In the genomic region with DNA sequence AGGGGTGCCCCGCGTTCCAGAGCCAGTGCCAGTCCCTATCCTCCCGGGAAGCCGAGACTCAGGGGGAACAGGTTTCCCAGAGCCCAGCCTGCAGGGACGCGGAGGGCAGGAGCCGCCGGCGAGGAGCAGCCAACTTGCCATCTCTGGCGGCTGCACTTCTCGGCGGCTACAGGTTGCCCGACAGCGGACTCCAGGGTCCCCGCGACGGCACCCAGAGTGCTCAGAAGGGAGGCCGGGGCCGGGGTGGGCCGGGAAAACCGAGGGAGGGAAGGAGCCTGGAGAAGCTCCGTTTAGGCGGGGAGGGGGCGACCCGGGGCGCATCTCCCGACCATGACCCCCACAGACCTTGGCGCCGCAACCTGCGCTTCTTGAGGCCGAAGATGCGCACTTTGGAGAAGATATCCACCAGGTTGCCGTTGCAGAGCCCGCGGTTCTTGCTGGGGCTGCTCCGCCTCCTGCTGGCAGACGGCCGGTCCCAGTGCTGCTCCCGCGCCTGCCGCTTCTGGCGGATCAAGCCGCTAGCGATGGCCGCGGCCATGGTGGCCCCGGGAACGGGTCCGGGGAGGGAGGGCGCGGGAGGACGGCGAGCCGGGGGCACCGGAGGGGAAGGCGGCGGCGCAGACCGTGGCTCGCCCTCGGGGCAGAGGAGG, we compare ENCODE assay signal across 8 cellular contexts.
DNase-seq lines count a peak whose midpoint lies in the region; ATAC-seq, FAIRE-seq and TF ChIP-seq lines count a peak whose summit lies in the region.

No MANE protein-coding gene starts in this region.

- peak in 1 of 2 experiments; percentile 25; a peak in 3 of 5 replicates for TF ChIP-seq RAD21 in A549 (conservative IDR thresholded peaks at IDR 0.05 in 1 of 2, IDR thresholded peaks at IDR 0.05 in 1 of 2)

- H2BK15ac ChIP-seq in H9 (ENCODE audit: low read depth, low read length), result no peak overlapping the region

- peaks cover 18% of the 10 kb centered on the region for H3K23me2 ChIP-seq in H9 (ENCODE audit: insufficient read length, low read depth, low read length, poor library complexity, severe bottlenecking)

- no peaks in the 10 kb centered on the region for H3K9me2 ChIP-seq in Karpas-422 (replicated peaks; ENCODE audit: insufficient read depth, low read length)

- H3K4ac ChIP-seq in H9 (ENCODE audit: low read depth, low read length), result no peak overlapping the region

- H3K79me1 ChIP-seq in H9 (ENCODE audit: insufficient read depth, low read depth, low read length, poor library complexity, severe bottlenecking), result no peaks in the 10 kb centered on the region

- H2BK120ac ChIP-seq in H9 (ENCODE audit: low read depth, low read length, poor library complexity, severe bottlenecking), result no peak overlapping the region

- no peak overlapping the region for H2AFZ ChIP-seq in H9 (ENCODE audit: low read length)
- H2AFZ ChIP-seq in Karpas-422 (ENCODE audit: low read length), result no peak overlapping the region

- peaks cover 23 to 28% of the 10 kb centered on the region in 2 experiments for H3K4me1 Mint-ChIP-seq in H9

- H4K8ac ChIP-seq in H9 (replicated peaks; ENCODE audit: insufficient read length, low read depth, low read length), result no peak overlapping the region

- H3T11ph ChIP-seq in H9 (ENCODE audit: low read length), result no peak overlapping the region

- H3K79me2 ChIP-seq in H9 (ENCODE audit: insufficient read depth, low read length) (no peaks in the 10 kb centered on the region), Karpas-422 (ENCODE audit: low read length) (no peaks in the 10 kb centered on the region)

- no peak overlapping the region for H2AK5ac ChIP-seq in H9 (ENCODE audit: insufficient read length, low read length)

- no peaks in the 10 kb centered on the region for H3K9me3 Mint-ChIP-seq in H9

- DNase-seq in A549 (ENCODE audit: low read depth in 1 of 2, low spot score in 1 of 2), result peak; percentile 15 to 37
- DNase-seq in H9, result peak; percentile 77
- DNase-seq in bronchial epithelial cell (ENCODE audit: low read depth), result no peak
- DNase-seq in kidney, result peak; percentile 73
- DNase-seq in RKO (ENCODE audit: low spot score), result no peak
- no peak for DNase-seq in GM19238 (ENCODE audit: insufficient read length, low spot score)
- DNase-seq in Karpas-422, result no peak

- no peaks in the 10 kb centered on the region for H3K9me3 ChIP-seq in A549
- no peaks in the 10 kb centered on the region for H3K9me3 ChIP-seq in H9 (ENCODE audit: control insufficient read depth, low read depth, low read length)
- H3K9me3 ChIP-seq in kidney (ENCODE audit: control insufficient read depth in 1 of 2, low read length in 2 of 2), result no peaks in the 10 kb centered on the region
- no peaks in the 10 kb centered on the region for H3K9me3 ChIP-seq in Karpas-422 (ENCODE audit: low read length)

- H3K4me3 ChIP-seq in A549 (peak overlapping the region; percentile 40), bronchial epithelial cell (ENCODE audit: low read depth, low read length) (no peak overlapping the region), kidney (ENCODE audit: low read length in 2 of 2) (no peak overlapping the region), Karpas-422 (ENCODE audit: low read length) (no peak overlapping the region)

- H3K36me3 ChIP-seq in bronchial epithelial cell (ENCODE audit: control insufficient read depth, insufficient read depth, low read length) (no peaks in the 10 kb centered on the region), kidney (ENCODE audit: control insufficient read depth in 1 of 2, insufficient read depth in 2 of 2, low read length in 2 of 2) (no peaks in the 10 kb centered on the region), Karpas-422 (ENCODE audit: insufficient read depth, low read length) (no peaks in the 10 kb centered on the region)

- ATAC-seq in A549 (peak; percentile 83 to 92; a peak in 5 of 6 replicates), GM18498 (IDR thresholded peaks at IDR 0.05; ENCODE audit: unreplicated experiment) (no peak)

- H3K4me1 ChIP-seq in A549 (peaks cover 7% of the 10 kb centered on the region; the same call in 1 of the 3 replicates), H9 (ENCODE audit: insufficient read depth, low read length) (no peaks in the 10 kb centered on the region), kidney (ENCODE audit: control insufficient read depth in 1 of 2, insufficient read depth in 1 of 2, low read depth in 1 of 2, low read length in 2 of 2) (no peaks in the 10 kb centered on the region), Karpas-422 (ENCODE audit: low read length) (no peaks in the 10 kb centered on the region)

- H3K56ac ChIP-seq in H9 (ENCODE audit: insufficient read length, low read depth, low read length), result no peak overlapping the region

- no peak overlapping the region for H4K91ac ChIP-seq in H9 (ENCODE audit: insufficient read length, low read depth, low read length)

- H3K23ac ChIP-seq in H9 (ENCODE audit: insufficient read length, low read depth, low read length), result no peak overlapping the region

- TF ChIP-seq CTCF in A549 (IDR thresholded peaks at IDR 0.05) (no peak; the same call in 2 of the 3 replicates), H9 (conservative IDR thresholded peaks at IDR 0.05) (peak; percentile 60), bronchial epithelial cell (IDR thresholded peaks at IDR 0.05; ENCODE audit: insufficient read depth, low read length, severe bottlenecking) (peak; percentile 10), kidney (IDR thresholded peaks at IDR 0.05; ENCODE audit: borderline replicate concordance, extremely low read depth, insufficient read depth) (no peak)

- H4K5ac ChIP-seq in H9 (ENCODE audit: insufficient read length, low read depth, low read length), result no peak overlapping the region

- no peak overlapping the region for H2BK20ac ChIP-seq in H9 (ENCODE audit: low read depth, low read length, poor library complexity, severe bottlenecking)

- no peak for TF ChIP-seq POLR2A in A549 (IDR thresholded peaks at IDR 0.05; ENCODE audit: low read length)

- CTCF ChIA-PET in A549 (lab: Yijun Ruan, JAX), result no interaction called here

- peak overlapping the region; percentile 53 to 82 for H3K4me3 Mint-ChIP-seq in H9

- H3K9ac ChIP-seq in H9 (ENCODE audit: extremely low read depth, insufficient read length, low read length) (no peak overlapping the region), kidney (ENCODE audit: low read length in 2 of 2) (no peak overlapping the region), Karpas-422 (ENCODE audit: low read length) (no peak overlapping the region)

- intact Hi-C loops in kidney (cut with DNase I), result no loop called here

- FAIRE-seq in A549 (lab: Jason Lieb, UNC), result no peak
- FAIRE-seq in bronchial epithelial cell (lab: Jason Lieb, UNC), result no peak
- no peak for FAIRE-seq in kidney (lab: Jason Lieb, UNC)

- H3K27ac Mint-ChIP-seq in H9, result no peak overlapping the region; a peak in 1 of 7 replicates

- H4K20me1 ChIP-seq in H9 (ENCODE audit: control insufficient read depth, insufficient read depth, insufficient read length), result no peaks in the 10 kb centered on the region
- H4K20me1 ChIP-seq in Karpas-422 (ENCODE audit: insufficient read depth, low read depth, low read length), result no peaks in the 10 kb centered on the region

- TF ChIP-seq EP300 in A549 (IDR thresholded peaks at IDR 0.05), result no peak

- POLR2A ChIA-PET in A549 (lab: Yijun Ruan, JAX), result no interaction called here

- no peak overlapping the region for H3K18ac ChIP-seq in H9 (ENCODE audit: insufficient read length, low read depth, low read length)

- H2BK5ac ChIP-seq in H9 (ENCODE audit: insufficient read length, low read length), result no peak overlapping the region

- H3K14ac ChIP-seq in H9 (ENCODE audit: insufficient read depth, low read length), result no peak overlapping the region

- H3K27me3 ChIP-seq in H9 (ENCODE audit: insufficient read depth, low read length), result peaks cover 27% of the 10 kb centered on the region
- peaks cover 24% of the 10 kb centered on the region for H3K27me3 ChIP-seq in bronchial epithelial cell (ENCODE audit: control insufficient read depth, insufficient read depth, low read length)
- no peaks in the 10 kb centered on the region for H3K27me3 ChIP-seq in Karpas-422 (ENCODE audit: low read length)

- H3K4me2 ChIP-seq in A549 (peak overlapping the region; percentile 78), H9 (ENCODE audit: insufficient read depth, insufficient read length, low read length) (peak overlapping the region; percentile 81), Karpas-422 (ENCODE audit: low read depth, low read length, poor library complexity, severe bottlenecking) (no peak overlapping the region)

- no peak overlapping the region for H2BK12ac ChIP-seq in H9 (ENCODE audit: insufficient read length, low read depth, low read length)

- H3K27me3 Mint-ChIP-seq in H9 (ENCODE audit: low read depth), result peaks cover 73% of the 10 kb centered on the region

- no peaks in the 10 kb centered on the region for H3K36me3 Mint-ChIP-seq in H9 (ENCODE audit: insufficient read depth in 1 of 3, low read depth in 3 of 3)

- H3K27ac ChIP-seq in A549 (no peak overlapping the region), H9 (ENCODE audit: insufficient read length, low read depth, low read length) (no peak overlapping the region), kidney (ENCODE audit: low read depth in 2 of 2, low read length in 2 of 2) (no peak overlapping the region), Karpas-422 (ENCODE audit: low read length) (no peak overlapping the region)

- 0% methylated on average over 2 of the region's 61 CpGs for WGBS in A549 (ENCODE audit: missing lambda C conversion rate)
- no CpG with 5 or more reads among the region's 61 CpGs for WGBS in H9 (ENCODE audit: extremely low coverage, insufficient read length, low lambda C conversion rate)

TF ChIP-seq in A549, 52 proteins besides CTCF, POLR2A, EP300 and RAD21 (continues in another document):
- TF ChIP-seq MYC (IDR thresholded peaks at IDR 0.05; ENCODE audit: borderline replicate concordance, low read length) (no peak), RFX5 (IDR thresholded peaks at IDR 0.05) (no peak), POLR2AphosphoS2 (conservative IDR thresholded peaks at IDR 0.05; ENCODE audit: low read length) (no peak), SREBF2 (IDR thresholded peaks at IDR 0.05) (no peak), NFE2L2 (conservative IDR thresholded peaks at IDR 0.05; ENCODE audit: low read length) (no peak), NR3C1 (IDR thresholded peaks at IDR 0.05) (no peak), FOXS1 (CRISPR knock-in tag; IDR thresholded peaks at IDR 0.05) (no peak), RCOR1 (IDR thresholded peaks at IDR 0.05; ENCODE audit: low read depth, low read length) (no peak), SMC3 (IDR thresholded peaks at IDR 0.05) (no peak), GATA3 (IDR thresholded peaks at IDR 0.05; ENCODE audit: borderline replicate concordance) (no peak), ZSCAN20 (CRISPR knock-in tag; IDR thresholded peaks at IDR 0.05) (no peak), MAFK (IDR thresholded peaks at IDR 0.05; ENCODE audit: partially characterized antibody) (no peak)
- TF ChIP-seq, protein P1, sequence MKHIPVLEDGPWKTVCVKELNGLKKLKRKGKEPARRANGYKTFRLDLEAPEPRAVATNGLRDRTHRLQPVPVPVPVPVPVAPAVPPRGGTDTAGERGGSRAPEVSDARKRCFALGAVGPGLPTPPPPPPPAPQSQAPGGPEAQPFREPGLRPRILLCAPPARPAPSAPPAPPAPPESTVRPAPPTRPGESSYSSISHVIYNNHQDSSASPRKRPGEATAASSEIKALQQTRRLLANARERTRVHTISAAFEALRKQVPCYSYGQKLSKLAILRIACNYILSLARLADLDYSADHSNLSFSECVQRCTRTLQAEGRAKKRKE (CRISPR knock-in tag; IDR thresholded peaks at IDR 0.05; ENCODE audit: low read depth), result no peak

Comparison
In these comparisons a context has a peak if more than half of its experiments do, and no peak if none do; other contexts are left out.
1. DNase-seq: peak in A549 (2 of 2), H9 (single experiment) and kidney (single experiment); none in bronchial epithelial cell (single experiment), RKO (single experiment), GM19238 (single experiment) and Karpas-422 (single experiment).
2. CTCF ChIP-seq: peak in H9 (single experiment) and bronchial epithelial cell (single experiment); none in A549 (single experiment) and kidney (single experiment).